12 cellular contexts compared by ENCODE assay signal in genomic region chr4:12118651-12119213, GRCh38.
DNase-seq lines count a peak whose midpoint lies in the region; ATAC-seq and TF ChIP-seq lines count a peak whose summit lies in the region.
"Had no signal": no experiment of that assay in that cellular context is flagged by ENCODE, and none has a peak within 500 bp of the region (broad histone marks: within the 10 kb centered on the region; RNA-seq: fewer than 3 reads in every experiment).

No MANE protein-coding gene starts in this region.

- ATAC-seq in GM19351 (IDR thresholded peaks at IDR 0.05; ENCODE audit: unreplicated experiment) (peak; percentile 72), HG02852 (IDR thresholded peaks at IDR 0.05; ENCODE audit: unreplicated experiment) (peak; percentile 85)

- peaks cover 9% of the 10 kb centered on the region for H3K36me3 Mint-ChIP-seq in glutamatergic neuron (ENCODE audit: unreplicated experiment)

- no peaks in the 10 kb centered on the region for H3K27me3 Mint-ChIP-seq in glutamatergic neuron (ENCODE audit: unreplicated experiment)

- H3K27ac Mint-ChIP-seq in glutamatergic neuron (ENCODE audit: unreplicated experiment), result no peak overlapping the region
- H3K27ac Mint-ChIP-seq: nephron progenitor cell had no signal

- no peaks in the 10 kb centered on the region for H3K4me1 Mint-ChIP-seq in glutamatergic neuron (ENCODE audit: low read depth, unreplicated experiment)
- H3K4me1 Mint-ChIP-seq: nephron progenitor cell had no signal

- no peak for TF ChIP-seq CTCF in glutamatergic neuron (IDR thresholded peaks at IDR 0.05; ENCODE audit: partially characterized antibody, unreplicated experiment)

- no peaks in the 10 kb centered on the region for H3K9me3 Mint-ChIP-seq in glutamatergic neuron (ENCODE audit: unreplicated experiment)

- DNase-seq in NOMO-1 (lab: John Stamatoyannopoulos, UW; ENCODE audit: unreplicated experiment in 2 of 2) (peak; percentile 84 to 99), medulla oblongata (ENCODE audit: extremely low spot score) (peak; percentile 45), NK-92 (lab: John Stamatoyannopoulos, UW; ENCODE audit: unreplicated experiment) (no peak), glutamatergic neuron (no peak), mucosa of gallbladder (ENCODE audit: low spot score) (no peak), germinal center (ENCODE audit: low spot score) (no peak)
- DNase-seq: DND-41, foreskin fibroblast, NCI-H226, nephron progenitor cell had no signal

- no peak overlapping the region for H3K4me3 Mint-ChIP-seq in glutamatergic neuron (ENCODE audit: unreplicated experiment)
- H3K4me3 Mint-ChIP-seq: nephron progenitor cell had no signal

Comparison
In these comparisons a context has a peak if more than half of its experiments do, and no peak if none do; other contexts are left out.
1. DNase-seq: peak in NOMO-1 (2 of 2) and medulla oblongata (single experiment); none in NK-92 (single experiment), glutamatergic neuron (single experiment), mucosa of gallbladder (single experiment) and germinal center (single experiment).